ENCODE assay signal across 29 cellular contexts in genomic region chr6:82249381-82250253, GRCh38. TPM values are rescaled to one million over a fixed set of nuclear protein-coding genes. Genes with fewer than 3 reads are reported as not detected.
A peak's percentile ranks its signal among the peaks of the same experiment; 100 is the strongest.
DNase-seq lines count a peak whose midpoint lies in the region; ATAC-seq and TF ChIP-seq lines count a peak whose summit lies in the region.
"Had no signal": no experiment of that assay in that cellular context is flagged by ENCODE, and none has a peak within 500 bp of the region (broad histone marks: within the 10 kb centered on the region; RNA-seq: fewer than 3 reads in every experiment).

No MANE protein-coding gene starts in this region.

- ATAC-seq in SK-N-SH treated with all-trans-retinoic acid at 6 μM for 48 hours (no peak), esophagus mucosa (peak; percentile 10)
- ATAC-seq: activated CD4-positive, alpha-beta T cell treated with anti-CD3 and anti-CD28 coated beads for 36 hours; activated CD8-positive, alpha-beta T cell treated with anti-CD3 and anti-CD28 coated beads, Interleukin-2, amount 10 ng/mL, durations not matched to agents 7 days and 5 days; mucosa of descending colon; pancreas had no signal

- H3F3A ChIP-seq in smooth muscle cell (ENCODE audit: low read depth) = no peaks in the 10 kb centered on the region

- no peaks in the 10 kb centered on the region for H3K36me3 ChIP-seq in smooth muscle cell (ENCODE audit: low read depth)
- no peaks in the 10 kb centered on the region for H3K36me3 ChIP-seq in suprapubic skin
- no peaks in the 10 kb centered on the region for H3K36me3 ChIP-seq in ascending aorta
- H3K36me3 ChIP-seq: pancreas had no signal

- TF ChIP-seq CTCF in smooth muscle cell (IDR thresholded peaks at IDR 0.05; ENCODE audit: borderline replicate concordance, insufficient read depth, poor library complexity, severe bottlenecking) = no peak
- no peak for TF ChIP-seq CTCF in suprapubic skin (IDR thresholded peaks at IDR 0.05)
- TF ChIP-seq CTCF in ascending aorta (IDR thresholded peaks at IDR 0.05) = no peak

- H3K4me1 ChIP-seq in smooth muscle cell (ENCODE audit: low read depth) (peaks cover 12% of the 10 kb centered on the region), suprapubic skin (peaks cover 26% of the 10 kb centered on the region), ascending aorta (peaks cover 0 to 9% of the 10 kb centered on the region in 2 donors)

- H2AFZ ChIP-seq in smooth muscle cell (ENCODE audit: low read depth) = no peak overlapping the region

- no peaks in the 10 kb centered on the region for H3K9me3 ChIP-seq in smooth muscle cell (replicated peaks; ENCODE audit: low read depth)
- H3K9me3 ChIP-seq in suprapubic skin = no peaks in the 10 kb centered on the region
- H3K9me3 ChIP-seq in ascending aorta = no peaks in the 10 kb centered on the region
- H3K9me3 ChIP-seq: mucosa of descending colon, pancreas, testis had no signal

- intact Hi-C loops in ascending aorta (cut with DNase I) = loop anchor here (2.0 to 5.0 kb wide), 4 partner anchors 113 to 943 kb away; partner anchors contain the start of genes PGM3, RWDD2A, TENT5A and TPBG

- peaks cover 26% of the 10 kb centered on the region for H3K79me2 ChIP-seq in smooth muscle cell (ENCODE audit: low read depth)

- TF ChIP-seq EP300 in suprapubic skin (IDR thresholded peaks at IDR 0.05) = no peak

- H3K4me3 ChIP-seq in smooth muscle cell (no peak overlapping the region), suprapubic skin (no peak overlapping the region), ascending aorta (no peak overlapping the region)
- H3K4me3 ChIP-seq: lung, mucosa of descending colon, skin epidermis had no signal

- 79% methylated on average over 12 of the region's 12 CpGs for WGBS in smooth muscle cell (ENCODE audit: low lambda C conversion rate)
- WGBS in suprapubic skin = 83% methylated on average over 12 of the region's 12 CpGs

- no peak overlapping the region for H3K9ac ChIP-seq in smooth muscle cell (ENCODE audit: low read depth)

- TF ChIP-seq POLR2A in suprapubic skin (IDR thresholded peaks at IDR 0.05) = no peak

- H3K27me3 ChIP-seq in smooth muscle cell (ENCODE audit: low read depth) (no peaks in the 10 kb centered on the region), suprapubic skin (no peaks in the 10 kb centered on the region), ascending aorta (no peaks in the 10 kb centered on the region)
- H3K27me3 ChIP-seq: pancreas, testis had no signal

- peak; percentile 17 for DNase-seq in EL
- no peak for DNase-seq in smooth muscle cell (lab: John Stamatoyannopoulos, UW; ENCODE audit: unreplicated experiment)
- no peak for DNase-seq in suprapubic skin (ENCODE audit: low spot score in 2 of 2)
- no peak for DNase-seq in 8988T
- DNase-seq in ascending aorta (ENCODE audit: low spot score in 2 of 2) = no peak
- DNase-seq: activated CD4-positive, alpha-beta T cell treated with anti-CD3 and anti-CD28 coated beads for 36 hours; activated CD8-positive, alpha-beta T cell treated with anti-CD3 and anti-CD28 coated beads, Interleukin-2, amount 10 ng/mL, durations not matched to agents 7 days and 5 days; activated naive CD4-positive, alpha-beta T cell treated with anti-CD3 and anti-CD28 coated beads, Interleukin-2, amount 50 U/mL, for 16 hours; aorta; central memory CD4-positive, alpha-beta T cell; DMS153; endodermal cell; Kasumi-1; NCI-H1436; NCI-H2081; NCI-H2227 treated with DMSO at 0.1 percent for 48 hours; NCI-H526 treated with DMSO at 0.1 percent for 48 hours; NK-92 treated with Interleukin-12 subunit alpha and Interleukin-12 subunit beta, amount 100 ng/mL, for 24 hours; pancreas; SIG-M5; stimulated activated naive CD4-positive, alpha-beta T cell treated with Interleukin-2 at 50 U/mL for 16 hours; T1000; testis had no signal

- H4K20me1 ChIP-seq in smooth muscle cell (ENCODE audit: low read depth) = peaks cover 11% of the 10 kb centered on the region

- no peak overlapping the region for H3K4me2 ChIP-seq in smooth muscle cell

- peak overlapping the region; percentile 95 for H3K27ac ChIP-seq in smooth muscle cell (ENCODE audit: low read depth)
- no peak overlapping the region for H3K27ac ChIP-seq in suprapubic skin
- no peak overlapping the region for H3K27ac ChIP-seq in ascending aorta
- H3K27ac ChIP-seq: HL-60 had no signal

TF ChIP-seq in SK-N-SH treated with all-trans-retinoic acid at 6 μM for 48 hours, 23 proteins besides CTCF, POLR2A, EP300 and RAD21:
- peak; percentile 73; the same call in 1 of the 2 replicates for TF ChIP-seq PATZ1 (CRISPR knock-in tag; IDR thresholded peaks at IDR 0.05; ENCODE audit: borderline replicate concordance)
- peak; percentile 94 for TF ChIP-seq ISL1 (CRISPR knock-in tag; IDR thresholded peaks at IDR 0.05)
- TF ChIP-seq POU6F1 (CRISPR knock-in tag; IDR thresholded peaks at IDR 0.05; ENCODE audit: borderline replicate concordance, low read depth) = no peak
- peak; percentile 47; the same call in 1 of the 2 replicates for TF ChIP-seq CREB5 (CRISPR knock-in tag; IDR thresholded peaks at IDR 0.05; ENCODE audit: low read depth)
- TF ChIP-seq ZC3H10 (CRISPR knock-in tag; IDR thresholded peaks at IDR 0.05) = peak; percentile 94

RNA-seq across cellular contexts. Expression of gene IBTK, which starts 2.1 kb away (rescaled TPM):
- total RNA-seq in esophagus mucosa (25.2 TPM), smooth muscle cell (50.7 and 69.7 TPM in 2 replicates), suprapubic skin (10 to 100 TPM; 13.6 to 27.6 (median 18.1) TPM), ascending aorta (8.8 TPM)
- polyA plus RNA-seq in smooth muscle cell = 15.3 and 21.6 TPM in 2 replicates
